8 cellular contexts compared by ENCODE assay signal in genomic region chr2:54673501-54673998, GRCh38. TPM values are rescaled to one million over a fixed set of nuclear protein-coding genes. Genes with fewer than 3 reads are reported as not detected.
DNase-seq lines count a peak whose midpoint lies in the region; ATAC-seq and TF ChIP-seq lines count a peak whose summit lies in the region.

No MANE protein-coding gene starts in this region.

- intact Hi-C loops in heart left ventricle (cut with DNase I) = no loop called here

- H3K36me3 ChIP-seq in heart left ventricle (peaks cover 0 to 37% (median 31%) of the 10 kb centered on the region in 9 donors), skeletal muscle tissue (ENCODE audit: control insufficient read depth in 3 of 3, insufficient read depth in 3 of 3, low read length in 3 of 3) (peaks cover 7 to 18% (median 9%) of the 10 kb centered on the region in 3 donors)

- H3K4me1 Mint-ChIP-seq in activated T-cell treated with anti-CD3 and anti-CD28 coated beads, Interleukin-2, amount 50 U/mL, for 24 hours (ENCODE audit: low read depth) = peaks cover 17% of the 10 kb centered on the region

- peaks cover 26% of the 10 kb centered on the region for H3K36me3 Mint-ChIP-seq in activated T-cell treated with anti-CD3 and anti-CD28 coated beads, Interleukin-2, amount 50 U/mL, for 24 hours (ENCODE audit: low read depth)

- H3K27ac ChIP-seq in heart left ventricle = peak overlapping the region; percentile 81 to 97 (median 90)
- H3K27ac ChIP-seq in skeletal muscle tissue (ENCODE audit: low read depth, low read length) = peak overlapping the region; percentile 82

- H3K4me3 Mint-ChIP-seq in activated T-cell treated with anti-CD3 and anti-CD28 coated beads, Interleukin-2, amount 50 U/mL, for 24 hours = peak overlapping the region; percentile 10

- H3K27me3 Mint-ChIP-seq in activated T-cell treated with anti-CD3 and anti-CD28 coated beads, Interleukin-2, amount 50 U/mL, for 24 hours = peaks cover 50% of the 10 kb centered on the region

- peak overlapping the region in 2 of 3 donors; percentile 65 to 68 for H3K9ac ChIP-seq in skeletal muscle tissue (ENCODE audit: low read depth in 1 of 3, low read length in 3 of 3)

- 35 to 56% (median 45%) methylated on average over 15 to 16 of the region's 16 CpGs for WGBS in heart left ventricle, 4 donors

- TF ChIP-seq POLR2A in GM18951 (IDR thresholded peaks at IDR 0.05; ENCODE audit: extremely low read depth, insufficient read depth, insufficient read length) = peak; percentile 28
- no peak for TF ChIP-seq POLR2A in heart left ventricle (IDR thresholded peaks at IDR 0.05)

- H3K4me1 ChIP-seq in heart left ventricle (peaks cover 0 to 63% (median 39%) of the 10 kb centered on the region in 12 donors), skeletal muscle tissue (ENCODE audit: control insufficient read depth in 3 of 3, insufficient read depth in 3 of 3, low read length in 3 of 3) (peaks cover 6 to 26% (median 18%) of the 10 kb centered on the region in 3 donors)

- H3K9me3 Mint-ChIP-seq in activated T-cell treated with anti-CD3 and anti-CD28 coated beads, Interleukin-2, amount 50 U/mL, for 24 hours = no peaks in the 10 kb centered on the region

- H3K27me3 ChIP-seq in heart left ventricle (no peaks in the 10 kb centered on the region), skeletal muscle tissue (ENCODE audit: control insufficient read depth in 3 of 3, insufficient read depth in 3 of 3, low read length in 3 of 3) (no peaks in the 10 kb centered on the region)

- TF ChIP-seq CTCF in heart left ventricle (IDR thresholded peaks at IDR 0.05) = no peak

- H3K4me3 ChIP-seq in heart left ventricle = peak overlapping the region in 9 of 12 donors; percentile 3 to 38 (median 15)
- peak overlapping the region; percentile 1 to 35 (median 33) for H3K4me3 ChIP-seq in skeletal muscle tissue (ENCODE audit: low read length in 3 of 3)

- peak; percentile 49 for ATAC-seq in HG03139 (IDR thresholded peaks at IDR 0.05; ENCODE audit: unreplicated experiment)
- ATAC-seq in heart left ventricle = peak; percentile 79 to 89 (median 82)
- no peak for ATAC-seq in GM19324 (IDR thresholded peaks at IDR 0.05; ENCODE audit: low FRiP score, unreplicated experiment)

- H3K9me3 ChIP-seq in heart left ventricle (no peaks in the 10 kb centered on the region), skeletal muscle tissue (ENCODE audit: control insufficient read depth in 3 of 3, low read length in 3 of 3) (no peaks in the 10 kb centered on the region)

- peak; percentile 55 for DNase-seq in activated T-cell treated with anti-CD3 and anti-CD28 coated beads, Interleukin-2, amount 50 U/mL, for 24 hours
- DNase-seq in heart left ventricle = peak; percentile 89 to 92 (median 90)
- DNase-seq in iPS-NIHi11 (ENCODE audit: low spot score) = no peak
- DNase-seq in HuH-7.5 (ENCODE audit: low spot score) = no peak

- in situ Hi-C loops in GM18951 (cut with MboI; ENCODE audit: low sequenced_read_pairs, unreplicated experiment) = no loop called here

- peak overlapping the region; percentile 23 for H3K27ac Mint-ChIP-seq in activated T-cell treated with anti-CD3 and anti-CD28 coated beads, Interleukin-2, amount 50 U/mL, for 24 hours

RNA-seq across cellular contexts. Expression of gene EML6, which starts 49.9 kb away (rescaled TPM):
- total RNA-seq in heart left ventricle (1 to 10 TPM in 2 of 9 donors, under 1 TPM in 7; 0.08 to 1.2 (median 0.58) TPM), skeletal muscle tissue (10.4 TPM)
- polyA plus RNA-seq in heart left ventricle = under 1 TPM; 0.34 to 0.91 TPM

Comparison
In these comparisons a context has a peak if more than half of its experiments do, and no peak if none do; other contexts are left out.
1. DNase-seq: peak in activated T-cell treated with anti-CD3 and anti-CD28 coated beads, Interleukin-2, amount 50 U/mL, for 24 hours (single experiment) and heart left ventricle (5 of 5); none in iPS-NIHi11 (single experiment) and HuH-7.5 (single experiment).